ENCODE assay signal across 2 cellular contexts in the genomic region with DNA sequence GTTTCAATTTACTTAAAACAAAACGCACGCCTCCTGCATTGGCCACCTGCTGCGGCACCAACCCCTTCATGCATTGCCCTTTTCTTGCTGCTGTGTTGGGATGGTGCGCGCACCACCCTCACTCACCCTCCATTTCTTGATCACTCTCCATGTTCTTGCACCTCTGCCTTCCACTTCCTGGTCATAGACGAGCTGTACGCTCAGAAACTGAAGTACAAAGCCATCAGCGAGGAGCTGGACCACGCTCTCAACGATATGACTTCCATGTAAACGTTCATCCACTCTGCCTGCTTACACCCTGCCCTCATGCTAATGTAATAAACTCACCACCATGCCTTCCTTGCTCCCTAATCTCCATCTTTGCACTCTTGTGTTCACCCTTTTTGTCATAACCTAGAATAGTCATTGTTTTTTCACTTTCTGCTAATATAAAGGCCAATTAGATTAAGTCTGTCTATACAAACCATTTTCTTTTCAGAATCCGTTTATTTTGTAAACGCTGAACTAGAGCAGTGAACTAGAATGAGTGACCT.
TF ChIP-seq lines count a peak whose summit lies in the region.

No MANE protein-coding gene starts in this region.

TF ChIP-seq in IMR-90, 13 proteins besides CTCF, POLR2A, EP300 and RAD21:
- TF ChIP-seq MAZ (IDR thresholded peaks at IDR 0.05; ENCODE audit: borderline replicate concordance, low read depth, low read length) (no peak), SMC3 (IDR thresholded peaks at IDR 0.05; ENCODE audit: low read depth, low read length) (no peak), MAFK (IDR thresholded peaks at IDR 0.05; ENCODE audit: low read depth, low read length) (no peak), RFX5 (IDR thresholded peaks at IDR 0.05; ENCODE audit: low read depth, low read length) (no peak), CHD1 (IDR thresholded peaks at IDR 0.05; ENCODE audit: low read depth, low read length) (no peak), RCOR1 (IDR thresholded peaks at IDR 0.05; ENCODE audit: insufficient replicate concordance, low read length) (no peak), MXI1 (IDR thresholded peaks at IDR 0.05; ENCODE audit: borderline replicate concordance, low read depth, low read length) (no peak), CEBPB (IDR thresholded peaks at IDR 0.05; ENCODE audit: low read depth, low read length) (no peak), FOS (IDR thresholded peaks at IDR 0.05; ENCODE audit: low read depth, low read length) (no peak), NFE2L2 (IDR thresholded peaks at IDR 0.05; ENCODE audit: low read depth, low read length) (no peak), BHLHE40 (IDR thresholded peaks at IDR 0.05; ENCODE audit: low read depth, low read length) (no peak)
- TF ChIP-seq, protein P1, sequence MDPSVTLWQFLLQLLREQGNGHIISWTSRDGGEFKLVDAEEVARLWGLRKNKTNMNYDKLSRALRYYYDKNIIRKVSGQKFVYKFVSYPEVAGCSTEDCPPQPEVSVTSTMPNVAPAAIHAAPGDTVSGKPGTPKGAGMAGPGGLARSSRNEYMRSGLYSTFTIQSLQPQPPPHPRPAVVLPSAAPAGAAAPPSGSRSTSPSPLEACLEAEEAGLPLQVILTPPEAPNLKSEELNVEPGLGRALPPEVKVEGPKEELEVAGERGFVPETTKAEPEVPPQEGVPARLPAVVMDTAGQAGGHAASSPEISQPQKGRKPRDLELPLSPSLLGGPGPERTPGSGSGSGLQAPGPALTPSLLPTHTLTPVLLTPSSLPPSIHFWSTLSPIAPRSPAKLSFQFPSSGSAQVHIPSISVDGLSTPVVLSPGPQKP (IDR thresholded peaks at IDR 0.05; ENCODE audit: borderline replicate concordance, low read depth, low read length) = no peak
- TF ChIP-seq, protein P2, sequence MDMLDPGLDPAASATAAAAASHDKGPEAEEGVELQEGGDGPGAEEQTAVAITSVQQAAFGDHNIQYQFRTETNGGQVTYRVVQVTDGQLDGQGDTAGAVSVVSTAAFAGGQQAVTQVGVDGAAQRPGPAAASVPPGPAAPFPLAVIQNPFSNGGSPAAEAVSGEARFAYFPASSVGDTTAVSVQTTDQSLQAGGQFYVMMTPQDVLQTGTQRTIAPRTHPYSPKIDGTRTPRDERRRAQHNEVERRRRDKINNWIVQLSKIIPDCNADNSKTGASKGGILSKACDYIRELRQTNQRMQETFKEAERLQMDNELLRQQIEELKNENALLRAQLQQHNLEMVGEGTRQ (IDR thresholded peaks at IDR 0.05; ENCODE audit: low read depth, low read length) = no peak

TF ChIP-seq in neural cell, 6 proteins besides CTCF, POLR2A, EP300 and RAD21:
- TF ChIP-seq MXI1 (conservative IDR thresholded peaks at IDR 0.05; ENCODE audit: poor library complexity, severe bottlenecking) = no peak
- no peak for TF ChIP-seq SMC3 (conservative IDR thresholded peaks at IDR 0.05; ENCODE audit: poor library complexity)
- TF ChIP-seq, protein P3, sequence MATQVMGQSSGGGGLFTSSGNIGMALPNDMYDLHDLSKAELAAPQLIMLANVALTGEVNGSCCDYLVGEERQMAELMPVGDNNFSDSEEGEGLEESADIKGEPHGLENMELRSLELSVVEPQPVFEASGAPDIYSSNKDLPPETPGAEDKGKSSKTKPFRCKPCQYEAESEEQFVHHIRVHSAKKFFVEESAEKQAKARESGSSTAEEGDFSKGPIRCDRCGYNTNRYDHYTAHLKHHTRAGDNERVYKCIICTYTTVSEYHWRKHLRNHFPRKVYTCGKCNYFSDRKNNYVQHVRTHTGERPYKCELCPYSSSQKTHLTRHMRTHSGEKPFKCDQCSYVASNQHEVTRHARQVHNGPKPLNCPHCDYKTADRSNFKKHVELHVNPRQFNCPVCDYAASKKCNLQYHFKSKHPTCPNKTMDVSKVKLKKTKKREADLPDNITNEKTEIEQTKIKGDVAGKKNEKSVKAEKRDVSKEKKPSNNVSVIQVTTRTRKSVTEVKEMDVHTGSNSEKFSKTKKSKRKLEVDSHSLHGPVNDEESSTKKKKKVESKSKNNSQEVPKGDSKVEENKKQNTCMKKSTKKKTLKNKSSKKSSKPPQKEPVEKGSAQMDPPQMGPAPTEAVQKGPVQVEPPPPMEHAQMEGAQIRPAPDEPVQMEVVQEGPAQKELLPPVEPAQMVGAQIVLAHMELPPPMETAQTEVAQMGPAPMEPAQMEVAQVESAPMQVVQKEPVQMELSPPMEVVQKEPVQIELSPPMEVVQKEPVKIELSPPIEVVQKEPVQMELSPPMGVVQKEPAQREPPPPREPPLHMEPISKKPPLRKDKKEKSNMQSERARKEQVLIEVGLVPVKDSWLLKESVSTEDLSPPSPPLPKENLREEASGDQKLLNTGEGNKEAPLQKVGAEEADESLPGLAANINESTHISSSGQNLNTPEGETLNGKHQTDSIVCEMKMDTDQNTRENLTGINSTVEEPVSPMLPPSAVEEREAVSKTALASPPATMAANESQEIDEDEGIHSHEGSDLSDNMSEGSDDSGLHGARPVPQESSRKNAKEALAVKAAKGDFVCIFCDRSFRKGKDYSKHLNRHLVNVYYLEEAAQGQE (IDR thresholded peaks at IDR 0.05; ENCODE audit: borderline replicate concordance) = no peak
- TF ChIP-seq TAF1 (IDR thresholded peaks at IDR 0.05; ENCODE audit: low read depth) = no peak
- no peak for TF ChIP-seq EZH2 (IDR thresholded peaks at IDR 0.05; ENCODE audit: borderline replicate concordance, insufficient read depth, low read length, poor library complexity, severe bottlenecking)
- TF ChIP-seq POLR2AphosphoS5 (IDR thresholded peaks at IDR 0.05) = no peak
